20 cellular contexts compared by ENCODE assay signal in genomic region chr10:93215312-93215711, GRCh38.
DNase-seq lines count a peak whose midpoint lies in the region; ATAC-seq and TF ChIP-seq lines count a peak whose summit lies in the region.
"Had no signal": no experiment of that assay in that cellular context is flagged by ENCODE, and none has a peak within 500 bp of the region (broad histone marks: within the 10 kb centered on the region; RNA-seq: fewer than 3 reads in every experiment).

No MANE protein-coding gene starts in this region.

- H4K91ac ChIP-seq in neuronal stem cell (ENCODE audit: low read depth, low read length, poor library complexity), result no peak overlapping the region

- H2BK5ac ChIP-seq in neuronal stem cell (ENCODE audit: low read length), result no peak overlapping the region

- no peaks in the 10 kb centered on the region for H3K79me1 ChIP-seq in neuronal stem cell (ENCODE audit: low read depth, low read length)

- no peak overlapping the region for H3K4me3 Mint-ChIP-seq in natural killer cell treated with Interleukin-12 subunit alpha and Interleukin-12 subunit beta and Interleukin-15 and Interleukin-18, amount 100 ng/mL, for 72 hours
- H3K4me3 Mint-ChIP-seq in natural killer cell, result no peak overlapping the region
- H3K4me3 Mint-ChIP-seq in stimulated activated effector memory CD8-positive, alpha-beta T cell treated with anti-CD3 and anti-CD28 coated beads, Interleukin-12 subunit alpha, Interleukin-12 subunit beta, amount 100 ng/mL, for 72 hours, result no peak overlapping the region
- H3K4me3 Mint-ChIP-seq: CD8-positive, alpha-beta T cell; H9 had no signal

- no peak overlapping the region for H3K4me2 ChIP-seq in neuronal stem cell (ENCODE audit: insufficient read depth, low read length, poor library complexity, severe bottlenecking)
- H3K4me2 ChIP-seq: A549; BLaER1 treated with 17β-estradiol and CSF1 and Interleukin-3, amounts not matched to agents 10 nM and 100 nM had no signal

- H3K27ac ChIP-seq in neuronal stem cell (replicated peaks; ENCODE audit: low read length), result no peak overlapping the region
- H3K27ac ChIP-seq: 22Rv1; A549; BLaER1 treated with 17β-estradiol and CSF1 and Interleukin-3, amounts not matched to agents 10 nM and 100 nM; GM23248 had no signal

- H2AK5ac ChIP-seq in neuronal stem cell (ENCODE audit: low read depth, low read length), result peak overlapping the region; percentile 27

- H3K18ac ChIP-seq in neuronal stem cell (ENCODE audit: low read length), result peak overlapping the region; percentile 9

- no peaks in the 10 kb centered on the region for H3K36me3 Mint-ChIP-seq in natural killer cell treated with Interleukin-12 subunit alpha and Interleukin-12 subunit beta and Interleukin-15 and Interleukin-18, amount 100 ng/mL, for 72 hours
- H3K36me3 Mint-ChIP-seq in natural killer cell, result no peaks in the 10 kb centered on the region
- H3K36me3 Mint-ChIP-seq in stimulated activated effector memory CD8-positive, alpha-beta T cell treated with anti-CD3 and anti-CD28 coated beads, Interleukin-12 subunit alpha, Interleukin-12 subunit beta, amount 100 ng/mL, for 72 hours, result no peaks in the 10 kb centered on the region
- H3K36me3 Mint-ChIP-seq: CD8-positive, alpha-beta T cell had no signal

- H3K14ac ChIP-seq in neuronal stem cell (ENCODE audit: low read length), result no peak overlapping the region

- H3K36me3 ChIP-seq in neuronal stem cell (replicated peaks in 1 of 2; ENCODE audit: control insufficient read depth in 2 of 2, insufficient read depth in 2 of 2, low read length in 2 of 2), result no peaks in the 10 kb centered on the region
- H3K36me3 ChIP-seq: BE2C; BLaER1 treated with 17β-estradiol and CSF1 and Interleukin-3, amounts not matched to agents 10 nM and 100 nM had no signal

- no peak overlapping the region for H3K4me3 ChIP-seq in neuronal stem cell (ENCODE audit: low read length in 2 of 2)
- H3K4me3 ChIP-seq: A549; BLaER1 treated with 17β-estradiol and CSF1 and Interleukin-3, amounts not matched to agents 10 nM and 100 nM; GM23248 had no signal

- no CpG with 5 or more reads among the region's 3 CpGs for WGBS in neuronal stem cell (ENCODE audit: extremely low coverage in 2 of 2, insufficient read length in 2 of 2, insufficient replicate concordance in 1 of 2), 2 donors

- H2BK15ac ChIP-seq in neuronal stem cell (ENCODE audit: low read length), result no peak overlapping the region

- no peak for DNase-seq in natural killer cell treated with Interleukin-12 subunit alpha and Interleukin-12 subunit beta and Interleukin-15 and Interleukin-18, amount 100 ng/mL, for 72 hours (ENCODE audit: low spot score)
- DNase-seq in natural killer cell (no peak), neuronal stem cell (ENCODE audit: low spot score) (no peak)
- no peak for DNase-seq in stimulated activated effector memory CD8-positive, alpha-beta T cell treated with anti-CD3 and anti-CD28 coated beads, Interleukin-12 subunit alpha, Interleukin-12 subunit beta, amount 100 ng/mL, for 72 hours (ENCODE audit: low spot score in 2 of 2)
- DNase-seq: ACHN; AML-193; BE2C; Caco-2; CD8-positive, alpha-beta T cell; DMS153; DND-41; GM23248; H9 had no signal

- intact Hi-C loops in natural killer cell (cut with micrococcal nuclease), result no loop called here

- H3K27me3 ChIP-seq in neuronal stem cell (ENCODE audit: control insufficient read depth in 3 of 3, insufficient read depth in 3 of 3, low read depth in 1 of 3, low read length in 3 of 3), result peaks cover 0 to 5% (median 0%) of the 10 kb centered on the region in 3 experiments
- H3K27me3 ChIP-seq: BE2C; BLaER1 treated with 17β-estradiol and CSF1 and Interleukin-3, amounts not matched to agents 10 nM and 100 nM had no signal

- no peaks in the 10 kb centered on the region for H3K9me3 ChIP-seq in neuronal stem cell (replicated peaks in 1 of 2; ENCODE audit: control insufficient read depth in 2 of 2, insufficient read depth in 1 of 2, low read depth in 1 of 2, low read length in 2 of 2)
- H3K9me3 ChIP-seq: A549; BE2C; BLaER1 treated with 17β-estradiol and CSF1 and Interleukin-3, amounts not matched to agents 10 nM and 100 nM; Caco-2 had no signal

- no peak for TF ChIP-seq CTCF in natural killer cell (IDR thresholded peaks at IDR 0.05)

- no peaks in the 10 kb centered on the region for H3K4me1 ChIP-seq in neuronal stem cell (ENCODE audit: control insufficient read depth in 2 of 2, insufficient read depth in 1 of 2, low read depth in 1 of 2, low read length in 2 of 2)
- H3K4me1 ChIP-seq: A549; BE2C; BLaER1 treated with 17β-estradiol and CSF1 and Interleukin-3, amounts not matched to agents 10 nM and 100 nM; Caco-2 had no signal

- H2BK12ac ChIP-seq in neuronal stem cell (ENCODE audit: low read length), result no peak overlapping the region

- no peak overlapping the region for H2AFZ ChIP-seq in neuronal stem cell (ENCODE audit: low read length)
- H2AFZ ChIP-seq: GM23248 had no signal

- H3K23ac ChIP-seq in neuronal stem cell (ENCODE audit: low read depth, low read length, poor library complexity), result no peak overlapping the region

- ATAC-seq in natural killer cell treated with Interleukin-12 subunit alpha and Interleukin-12 subunit beta and Interleukin-15 and Interleukin-18, amount 100 ng/mL, for 72 hours, result peak; percentile 22 to 29
- ATAC-seq in natural killer cell (no peak), GM21786 (IDR thresholded peaks at IDR 0.05; ENCODE audit: unreplicated experiment) (no peak), GM18861 (IDR thresholded peaks at IDR 0.05; ENCODE audit: unreplicated experiment) (no peak), GM19035 (IDR thresholded peaks at IDR 0.05; ENCODE audit: unreplicated experiment) (no peak)
- ATAC-seq in stimulated activated effector memory CD8-positive, alpha-beta T cell treated with anti-CD3 and anti-CD28 coated beads, Interleukin-12 subunit alpha, Interleukin-12 subunit beta, amount 100 ng/mL, for 72 hours, result peak; percentile 34
- ATAC-seq: A549; CD8-positive, alpha-beta T cell; HCT116 had no signal

- no peak overlapping the region for H4K8ac ChIP-seq in neuronal stem cell (ENCODE audit: low read depth, low read length)

- no peak overlapping the region for H3K9ac ChIP-seq in neuronal stem cell (ENCODE audit: low read depth, low read length, poor library complexity)
- H3K9ac ChIP-seq: BLaER1 treated with 17β-estradiol and CSF1 and Interleukin-3, amounts not matched to agents 10 nM and 100 nM; GM23248 had no signal

- H3K27me3 Mint-ChIP-seq in natural killer cell treated with Interleukin-12 subunit alpha and Interleukin-12 subunit beta and Interleukin-15 and Interleukin-18, amount 100 ng/mL, for 72 hours, result peaks cover 2 to 16% of the 10 kb centered on the region in 2 donors
- no peaks in the 10 kb centered on the region for H3K27me3 Mint-ChIP-seq in natural killer cell (ENCODE audit: low read depth in 2 of 2)

- no peak overlapping the region for H3K27ac Mint-ChIP-seq in natural killer cell treated with Interleukin-12 subunit alpha and Interleukin-12 subunit beta and Interleukin-15 and Interleukin-18, amount 100 ng/mL, for 72 hours
- H3K27ac Mint-ChIP-seq in natural killer cell, result no peak overlapping the region
- no peak overlapping the region for H3K27ac Mint-ChIP-seq in stimulated activated effector memory CD8-positive, alpha-beta T cell treated with anti-CD3 and anti-CD28 coated beads, Interleukin-12 subunit alpha, Interleukin-12 subunit beta, amount 100 ng/mL, for 72 hours
- H3K27ac Mint-ChIP-seq: CD8-positive, alpha-beta T cell; H9 had no signal

- no peaks in the 10 kb centered on the region for H3K4me1 Mint-ChIP-seq in natural killer cell treated with Interleukin-12 subunit alpha and Interleukin-12 subunit beta and Interleukin-15 and Interleukin-18, amount 100 ng/mL, for 72 hours (ENCODE audit: low read depth in 2 of 2)
- no peaks in the 10 kb centered on the region for H3K4me1 Mint-ChIP-seq in natural killer cell
- H3K4me1 Mint-ChIP-seq in stimulated activated effector memory CD8-positive, alpha-beta T cell treated with anti-CD3 and anti-CD28 coated beads, Interleukin-12 subunit alpha, Interleukin-12 subunit beta, amount 100 ng/mL, for 72 hours, result no peaks in the 10 kb centered on the region

- H2BK120ac ChIP-seq in neuronal stem cell (ENCODE audit: low read depth, low read length), result no peak overlapping the region

- no peaks in the 10 kb centered on the region for H3K9me3 Mint-ChIP-seq in natural killer cell treated with Interleukin-12 subunit alpha and Interleukin-12 subunit beta and Interleukin-15 and Interleukin-18, amount 100 ng/mL, for 72 hours
- H3K9me3 Mint-ChIP-seq in natural killer cell, result no peaks in the 10 kb centered on the region
- H3K9me3 Mint-ChIP-seq in stimulated activated effector memory CD8-positive, alpha-beta T cell treated with anti-CD3 and anti-CD28 coated beads, Interleukin-12 subunit alpha, Interleukin-12 subunit beta, amount 100 ng/mL, for 72 hours, result no peaks in the 10 kb centered on the region
- H3K9me3 Mint-ChIP-seq: CD8-positive, alpha-beta T cell; H9 had no signal

- H3K4ac ChIP-seq in neuronal stem cell (ENCODE audit: low read length), result no peak overlapping the region

Comparison
In these comparisons a context has a peak if more than half of its experiments do, and no peak if none do; other contexts are left out.
1. ATAC-seq: peak in natural killer cell treated with Interleukin-12 subunit alpha and Interleukin-12 subunit beta and Interleukin-15 and Interleukin-18, amount 100 ng/mL, for 72 hours (2 of 2) and stimulated activated effector memory CD8-positive, alpha-beta T cell treated with anti-CD3 and anti-CD28 coated beads, Interleukin-12 subunit alpha, Interleukin-12 subunit beta, amount 100 ng/mL, for 72 hours (single experiment); none in natural killer cell (0 of 3), GM21786 (single experiment), GM18861 (single experiment) and GM19035 (single experiment).